ENCODE assay signal across 8 cellular contexts in genomic region chr2:196171248-196171871, GRCh38. TPM values are rescaled to one million over a fixed set of nuclear protein-coding genes. Genes with fewer than 3 reads are reported as not detected.
A peak's percentile ranks its signal among the peaks of the same experiment; 100 is the strongest.
DNase-seq lines count a peak whose midpoint lies in the region; ATAC-seq lines count a peak whose summit lies in the region.

Gene STK17B (minus strand): TSS chr2:196171578. CDS start chr2:196163383, 8,195 bp downstream.

- H3K9ac ChIP-seq in NT2/D1 (ENCODE audit: insufficient read length, low read depth): peak within 1 kb of the TSS; percentile 95

- H3K27me3 ChIP-seq in NT2/D1 (ENCODE audit: insufficient read depth, insufficient read length): peaks cover 25% of the 10 kb centered on the region

- no peaks in the 10 kb centered on the region for H3K36me3 ChIP-seq in NT2/D1 (ENCODE audit: insufficient read depth, insufficient read length, low read length)
- no peaks in the 10 kb centered on the region for H3K36me3 ChIP-seq in mesodermal cell (ENCODE audit: control insufficient read depth, insufficient read depth, low read length)

- H3K4me3 ChIP-seq in NT2/D1 (ENCODE audit: insufficient read length, low read depth) (peak within 1 kb of the TSS; percentile 90), mesodermal cell (ENCODE audit: extremely low read depth, insufficient read depth, low read length, poor library complexity, severe bottlenecking) (peak within 1 kb of the TSS; percentile 82)

- H3K27ac ChIP-seq in mesodermal cell (ENCODE audit: low read depth, low read length, severe bottlenecking): peak within 1 kb of the TSS; percentile 79

- DNase-seq in COLO668 (lab: John Stamatoyannopoulos, UW; ENCODE audit: unreplicated experiment) (peak; percentile 92), HT-29 (ENCODE audit: low spot score) (peak; percentile 96), NT2/D1 (ENCODE audit: low read depth, low spot score) (peak; percentile 92)
- DNase-seq in activated CD8-positive, alpha-beta memory T cell treated with anti-CD3 and anti-CD28 coated beads, Interleukin-2, amount 50 U/mL, for 1 hour (ENCODE audit: extremely low read depth): peak; percentile 92
- peak; percentile 91 for DNase-seq in stimulated activated CD8-positive, alpha-beta memory T cell treated with anti-CD3 and anti-CD28 coated beads, Interleukin-15, amount 100 ng/mL, for 24 hours (ENCODE audit: low read depth)

- WGBS in mesodermal cell (ENCODE audit: insufficient coverage in 2 of 2), 2 experiments: 0% methylated on average over 19 to 29 of the region's 72 CpGs

- H3K9me3 ChIP-seq in NT2/D1 (ENCODE audit: insufficient read depth, low read length): no peaks in the 10 kb centered on the region
- no peaks in the 10 kb centered on the region for H3K9me3 ChIP-seq in mesodermal cell (ENCODE audit: control insufficient read depth, low read length)

- H3K4me1 ChIP-seq in NT2/D1 (ENCODE audit: insufficient read depth, insufficient read length) (no peaks in the 10 kb centered on the region), mesodermal cell (ENCODE audit: control insufficient read depth, insufficient read depth, low read length, poor library complexity, severe bottlenecking) (peaks cover 11% of the 10 kb centered on the region)

- in situ Hi-C loops in endometrial microvascular endothelial cells (cut with HindIII; ENCODE audit: inconsistent ontology term, low pct_unique_long_range_greater_than_20kb, low sequenced_read_pairs): no loop called here

- peak; percentile 50 for ATAC-seq in GM19468 (IDR thresholded peaks at IDR 0.05; ENCODE audit: extremely low read depth, unreplicated experiment)

RNA-seq across cellular contexts. Expression of gene STK17B, which starts in this region (rescaled TPM):
- total RNA-seq in HT-29 (2014; rRNA removed; shearing (Covaris generic)): 17.4 and 19.0 TPM in 2 replicates
- total RNA-seq in endometrial microvascular endothelial cells (ENCODE audit: inconsistent ontology term): 15.9 TPM
- polyA plus RNA-seq in mesodermal cell (2013, experiment 1 of 2): 22.7 TPM
- 29.4 TPM for polyA plus RNA-seq in mesodermal cell (2013, experiment 2 of 2)

Comparison
In these comparisons a context has a peak if more than half of its experiments do, and no peak if none do; other contexts are left out.
1. Peak in every context shown above with its lines: DNase-seq, ATAC-seq, H3K4me3 ChIP-seq and H3K27ac ChIP-seq.